Comparison of ENCODE assay signal across 1 cellular context in the genomic region with DNA sequence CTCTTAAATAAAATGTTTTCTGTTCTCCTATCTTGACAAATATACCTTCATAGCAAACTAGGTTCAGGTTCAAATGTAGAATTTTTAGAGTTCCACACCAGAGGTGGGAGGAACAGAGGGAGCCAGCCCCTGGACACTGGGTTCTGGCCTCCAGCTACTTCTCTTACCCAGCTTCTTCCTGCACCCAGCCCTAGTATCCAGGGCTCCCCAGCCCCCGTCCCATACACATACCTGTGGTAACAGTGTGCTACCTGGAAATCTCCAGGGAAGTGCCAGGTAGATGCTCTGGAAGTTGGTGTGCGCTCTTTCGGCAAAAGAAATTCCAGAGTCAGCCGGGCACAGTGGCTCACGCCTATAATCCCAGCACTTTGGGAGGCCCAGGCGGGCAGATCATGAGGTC.
TF ChIP-seq lines count a peak whose summit lies in the region.

No MANE protein-coding gene starts in this region.

TF ChIP-seq in IMR-90, 13 proteins besides CTCF, POLR2A, EP300 and RAD21:
- TF ChIP-seq, protein P1, sequence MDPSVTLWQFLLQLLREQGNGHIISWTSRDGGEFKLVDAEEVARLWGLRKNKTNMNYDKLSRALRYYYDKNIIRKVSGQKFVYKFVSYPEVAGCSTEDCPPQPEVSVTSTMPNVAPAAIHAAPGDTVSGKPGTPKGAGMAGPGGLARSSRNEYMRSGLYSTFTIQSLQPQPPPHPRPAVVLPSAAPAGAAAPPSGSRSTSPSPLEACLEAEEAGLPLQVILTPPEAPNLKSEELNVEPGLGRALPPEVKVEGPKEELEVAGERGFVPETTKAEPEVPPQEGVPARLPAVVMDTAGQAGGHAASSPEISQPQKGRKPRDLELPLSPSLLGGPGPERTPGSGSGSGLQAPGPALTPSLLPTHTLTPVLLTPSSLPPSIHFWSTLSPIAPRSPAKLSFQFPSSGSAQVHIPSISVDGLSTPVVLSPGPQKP (IDR thresholded peaks at IDR 0.05; ENCODE audit: borderline replicate concordance, low read depth, low read length) = no peak
- TF ChIP-seq CEBPB (IDR thresholded peaks at IDR 0.05; ENCODE audit: low read depth, low read length) (no peak), CHD1 (IDR thresholded peaks at IDR 0.05; ENCODE audit: low read depth, low read length) (no peak), NFE2L2 (IDR thresholded peaks at IDR 0.05; ENCODE audit: low read depth, low read length) (no peak), USF2 (IDR thresholded peaks at IDR 0.05; ENCODE audit: low read depth, low read length) (no peak), RFX5 (IDR thresholded peaks at IDR 0.05; ENCODE audit: low read depth, low read length) (no peak), SMC3 (IDR thresholded peaks at IDR 0.05; ENCODE audit: low read depth, low read length) (no peak), MAZ (IDR thresholded peaks at IDR 0.05; ENCODE audit: borderline replicate concordance, low read depth, low read length) (no peak), MAFK (IDR thresholded peaks at IDR 0.05; ENCODE audit: low read depth, low read length) (no peak), MXI1 (IDR thresholded peaks at IDR 0.05; ENCODE audit: borderline replicate concordance, low read depth, low read length) (no peak), BHLHE40 (IDR thresholded peaks at IDR 0.05; ENCODE audit: low read depth, low read length) (no peak), RCOR1 (IDR thresholded peaks at IDR 0.05; ENCODE audit: insufficient replicate concordance, low read length) (no peak)
